9 cellular contexts compared by ENCODE assay signal in the genomic region with DNA sequence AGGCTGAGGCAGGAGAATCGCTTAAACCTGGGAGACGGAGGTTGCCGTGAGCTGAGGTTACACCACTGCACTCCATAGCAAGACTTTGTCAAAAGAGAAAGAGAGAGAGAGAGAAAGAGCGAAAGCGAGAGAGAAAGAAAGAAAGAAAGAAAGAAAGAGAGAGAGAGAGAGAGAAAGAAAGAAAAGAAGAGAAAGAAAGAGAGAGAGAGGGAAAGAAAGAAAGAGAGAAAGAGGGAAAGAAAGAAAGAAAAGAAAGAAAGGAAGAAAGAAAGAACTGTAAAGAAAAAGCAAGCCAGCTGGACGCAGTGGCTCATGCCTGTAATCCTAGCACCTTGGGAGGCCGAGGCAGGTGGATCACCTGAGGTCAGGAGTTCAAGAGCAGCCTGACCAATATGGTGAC. TPM values are rescaled to one million over a fixed set of nuclear protein-coding genes. Genes with fewer than 3 reads are reported as not detected.
DNase-seq lines count a peak whose midpoint lies in the region; ATAC-seq and TF ChIP-seq lines count a peak whose summit lies in the region.
"Not testable (repeated sequence)": the region's sequence is repeated elsewhere in the genome, so short reads cannot be mapped to it uniquely, and the experiment has no call there.
"Had no signal": no experiment of that assay in that cellular context is flagged by ENCODE, and none has a peak within 500 bp of the region (broad histone marks: within the 10 kb centered on the region; RNA-seq: fewer than 3 reads in every experiment).

No MANE protein-coding gene starts in this region.

- CTCF ChIA-PET in HEK293 (lab: Yijun Ruan, JAX): interaction anchor here (1.4 kb wide), 1 partner anchor 10 kb away, joined by 3 read pairs; no protein-coding TSS in a partner anchor

- not testable (repeated sequence) for H3K4me2 ChIP-seq in osteoblast (ENCODE audit: insufficient read depth, low read length)

- DNase-seq in activated naive CD8-positive, alpha-beta T cell treated with anti-CD3 and anti-CD28 coated beads for 36 hours; chondrocyte (ENCODE audit: low spot score); left ventricle myocardium inferior; osteoblast (ENCODE audit: insufficient read length, low spot score, missing footprints); spleen; upper lobe of right lung: not testable (repeated sequence)

- H3K27me3 Mint-ChIP-seq in activated naive CD8-positive, alpha-beta T cell treated with anti-CD3 and anti-CD28 coated beads for 36 hours; chondrocyte (ENCODE audit: low read depth): not testable (repeated sequence)

- H3K79me2 ChIP-seq in osteoblast (ENCODE audit: insufficient read depth, low read length): not testable (repeated sequence)

- not testable (repeated sequence) for ATAC-seq in upper lobe of right lung

- not testable (repeated sequence) for H4K20me1 ChIP-seq in osteoblast (ENCODE audit: insufficient read depth, low read length)

- H3K9me3 Mint-ChIP-seq in activated naive CD8-positive, alpha-beta T cell treated with anti-CD3 and anti-CD28 coated beads for 36 hours; chondrocyte (ENCODE audit: low read depth): not testable (repeated sequence)

- WGBS in spleen, 5 donors: 94 to 98% (median 96%) methylated on average over 7 of the region's 7 CpGs

- H3K4me1 ChIP-seq in HEK293 (ENCODE audit: control insufficient read depth, insufficient read depth, low read length): not testable (repeated sequence)
- H3K4me1 ChIP-seq in left ventricle myocardium inferior: peaks cover 38% of the 10 kb centered on the region
- peaks cover 41% of the 10 kb centered on the region for H3K4me1 ChIP-seq in osteoblast (ENCODE audit: insufficient read depth, low read length)
- peaks cover 0 to 30% (median 14%) of the 10 kb centered on the region in 6 donors for H3K4me1 ChIP-seq in spleen
- H3K4me1 ChIP-seq in upper lobe of right lung: peaks cover 16% of the 10 kb centered on the region

- intact Hi-C loops in left ventricle myocardium inferior (cut with micrococcal nuclease); spleen (cut with DNase I; ENCODE audit: low total_unique reads); upper lobe of right lung (cut with DNase I): not testable (repeated sequence)

- not testable (repeated sequence) for H3K4me3 ChIP-seq in HEK293 (ENCODE audit: low read depth, low read length); left ventricle myocardium inferior; osteoblast (ENCODE audit: insufficient read depth, low read length); spleen; upper lobe of right lung

- H3K36me3 Mint-ChIP-seq in activated naive CD8-positive, alpha-beta T cell treated with anti-CD3 and anti-CD28 coated beads for 36 hours; chondrocyte (ENCODE audit: low read depth): not testable (repeated sequence)

- not testable (repeated sequence) for H2AFZ ChIP-seq in osteoblast (ENCODE audit: low read length)

- H3K4me3 Mint-ChIP-seq in activated naive CD8-positive, alpha-beta T cell treated with anti-CD3 and anti-CD28 coated beads for 36 hours; chondrocyte (ENCODE audit: unreplicated experiment): not testable (repeated sequence)

- TF ChIP-seq CTCF in HEK293 (tag by site-specific recombination; IDR thresholded peaks at IDR 0.05); chondrocyte (IDR thresholded peaks at IDR 0.05); left ventricle myocardium inferior (IDR thresholded peaks at IDR 0.05; ENCODE audit: borderline replicate concordance); osteoblast (IDR thresholded peaks at IDR 0.05; ENCODE audit: extremely low read depth, low read depth, low read length); spleen (IDR thresholded peaks at IDR 0.05 in 8 of 11, conservative IDR thresholded peaks at IDR 0.05 in 3 of 11); upper lobe of right lung (IDR thresholded peaks at IDR 0.05): not testable (repeated sequence)

- POLR2A ChIA-PET in HEK293 (lab: Yijun Ruan, JAX): interaction anchor here (1.6 kb wide), 1 partner anchor 11 kb away, joined by 9 read pairs; no protein-coding TSS in a partner anchor

- H3K27ac Mint-ChIP-seq in activated naive CD8-positive, alpha-beta T cell treated with anti-CD3 and anti-CD28 coated beads for 36 hours: peak overlapping the region; percentile 8
- H3K27ac Mint-ChIP-seq in chondrocyte (ENCODE audit: unreplicated experiment): peak overlapping the region; percentile 94

- H3K36me3 ChIP-seq in HEK293 (ENCODE audit: control insufficient read depth in 2 of 2, insufficient read depth in 1 of 2, low read length in 2 of 2); left ventricle myocardium inferior; osteoblast (ENCODE audit: insufficient read depth, low read length); spleen; upper lobe of right lung: not testable (repeated sequence)

- H3K27me3 ChIP-seq in left ventricle myocardium inferior (ENCODE audit: low read depth); osteoblast (ENCODE audit: insufficient read depth, low read length); spleen (replicated peaks in 1 of 7); upper lobe of right lung: not testable (repeated sequence)

- H3K4me1 Mint-ChIP-seq in activated naive CD8-positive, alpha-beta T cell treated with anti-CD3 and anti-CD28 coated beads for 36 hours: not testable (repeated sequence)
- H3K4me1 Mint-ChIP-seq in chondrocyte (ENCODE audit: low read depth): peaks cover 78% of the 10 kb centered on the region

- not testable (repeated sequence) for H3K9me3 ChIP-seq in HEK293 (ENCODE audit: control insufficient read depth, insufficient read depth, low read depth, low read length); left ventricle myocardium inferior (replicated peaks); osteoblast (ENCODE audit: low read depth, low read length); spleen; upper lobe of right lung

- not testable (repeated sequence) for TF ChIP-seq POLR2A in spleen (IDR thresholded peaks at IDR 0.05)

- H3K27ac ChIP-seq in HEK293 (ENCODE audit: extremely low read depth, low read depth, low read length): not testable (repeated sequence)
- H3K27ac ChIP-seq in left ventricle myocardium inferior (replicated peaks) (peak overlapping the region; percentile 84), osteoblast (ENCODE audit: low read depth, low read length) (peak overlapping the region; percentile 53), spleen (peak overlapping the region in 5 of 8 donors; percentile 64 to 87 (median 76)), upper lobe of right lung (peak overlapping the region; percentile 9)

TF ChIP-seq in HEK293, 187 proteins besides CTCF, POLR2A, EP300 and RAD21:
- TF ChIP-seq PRDM1 (tag by site-specific recombination; IDR thresholded peaks at IDR 0.05) (peak; percentile 60), ZNF596 (tag by site-specific recombination; IDR thresholded peaks at IDR 0.05) (0 out of 2 replicates have a peak, but pooled peaks have one; percentile 4), ZNF366 (tag by site-specific recombination; conservative IDR thresholded peaks at IDR 0.05) (peak; percentile 84)
TF ChIP-seq in HEK293: peak in this region for 3; not testable (repeated sequence) for 184.

RNA-seq across cellular contexts. Expression of a gene that starts 13.8 kb away (rescaled TPM):
- under 1 TPM; 0.06 to 0.27 TPM for total RNA-seq in activated naive CD8-positive, alpha-beta T cell treated with anti-CD3 and anti-CD28 coated beads for 36 hours
- 794 to 1,203 TPM (median 1,180 TPM) in 3 replicates for total RNA-seq in chondrocyte
- total RNA-seq in left ventricle myocardium inferior: 4.3 TPM
- 237 and 278 TPM in 2 replicates for total RNA-seq in osteoblast
- 10 to 100 TPM in 3 of 7 donors, 1 to 10 TPM in 4; 2.3 to 46.4 (median 8.0) TPM for total RNA-seq in spleen
- polyA plus RNA-seq in spleen: 1 to 10 TPM; 2.2 to 4.6 (median 2.6) TPM
- 13.7 TPM for total RNA-seq in upper lobe of right lung
- polyA plus RNA-seq: CD4-positive, alpha-beta memory T cell had no signal

RNA-seq across cellular contexts. Expression of a gene that starts 27.9 kb away (rescaled TPM):
- 10 to 100 TPM; 35.1 to 35.3 TPM for total RNA-seq in activated naive CD8-positive, alpha-beta T cell treated with anti-CD3 and anti-CD28 coated beads for 36 hours
- 26.1 to 35.7 TPM (median 30.4 TPM) in 3 replicates for total RNA-seq in chondrocyte
- 17.0 TPM for total RNA-seq in left ventricle myocardium inferior
- total RNA-seq in osteoblast: 13.8 and 14.7 TPM in 2 replicates
- 10 to 100 TPM; 34.9 to 82.2 (median 52.2) TPM for total RNA-seq in spleen
- 10 to 100 TPM in 1 of 3 donors, 1 to 10 TPM in 2; 5.0 to 16.0 (median 6.3) TPM for polyA plus RNA-seq in spleen
- 60.9 TPM for total RNA-seq in upper lobe of right lung

RNA-seq across cellular contexts. Expression of a gene that starts 41.1 kb away (rescaled TPM):
- 10 to 100 TPM; 30.1 to 38.4 TPM for total RNA-seq in activated naive CD8-positive, alpha-beta T cell treated with anti-CD3 and anti-CD28 coated beads for 36 hours
- total RNA-seq in chondrocyte: 55.9 to 60.5 TPM (median 60.4 TPM) in 3 replicates
- 10.7 TPM for total RNA-seq in left ventricle myocardium inferior
- total RNA-seq in osteoblast: 101 and 102 TPM in 2 replicates
- total RNA-seq in spleen: 10 to 100 TPM; 20.8 to 49.5 (median 30.4) TPM
- 10 to 100 TPM; 15.4 to 45.0 (median 31.8) TPM for polyA plus RNA-seq in spleen
- total RNA-seq in upper lobe of right lung: 24.0 TPM

RNA-seq across cellular contexts. Expression of a gene that starts 52.2 kb away (rescaled TPM):
- total RNA-seq in activated naive CD8-positive, alpha-beta T cell treated with anti-CD3 and anti-CD28 coated beads for 36 hours: not detected
- total RNA-seq in chondrocyte: 0.22 to 0.26 TPM in 2 of 3 replicates, not detected in the other
- total RNA-seq in left ventricle myocardium inferior: not detected
- total RNA-seq in osteoblast: 0.36 TPM in 1 of 2 replicates, not detected in the other
- total RNA-seq in spleen: under 1 TPM in 2 of 7 donors, not detected in 5; 0.19 to 0.21 TPM
- under 1 TPM in 2 of 3 donors, not detected in 1; 0.06 to 0.09 TPM for polyA plus RNA-seq in spleen
- not detected for total RNA-seq in upper lobe of right lung
- total RNA-seq: CD4-positive, alpha-beta memory T cell; M059J had no signal
- polyA plus RNA-seq: CD4-positive, alpha-beta memory T cell had no signal
